In genomic region chr12:133080051-133080618, GRCh38 we compare ENCODE assay signal across 8 cellular contexts. TPM values are rescaled to one million over a fixed set of nuclear protein-coding genes. Genes with fewer than 3 reads are reported as not detected.
A peak's percentile ranks its signal among the peaks of the same experiment; 100 is the strongest.
DNase-seq lines count a peak whose midpoint lies in the region; ATAC-seq and TF ChIP-seq lines count a peak whose summit lies in the region.

No MANE protein-coding gene starts in this region.

- POLR2A ChIA-PET in T-cell (lab: Charles Lee), result interaction anchor here in 1 of 2 donors (0.6 to 1.1 kb wide), 6 partner anchors 29 to 101 kb away, joined by 3 to 16 read pairs (median 4); partner anchors contain the start of genes ZNF10, ZNF26, ZNF84 and ZNF891

- H3K36me3 Mint-ChIP-seq in T-cell (peaks cover 46% of the 10 kb centered on the region), progenitor cell of endocrine pancreas (ENCODE audit: insufficient read depth) (peaks cover 46% of the 10 kb centered on the region)

- peak overlapping the region; percentile 70 for H3K4me3 ChIP-seq in GM12875 (ENCODE audit: low read depth, low read length)
- H3K4me3 ChIP-seq in urinary bladder (ENCODE audit: low read depth, low read length), result peak overlapping the region; percentile 81

- no peak overlapping the region for H3K27ac Mint-ChIP-seq in T-cell
- H3K27ac Mint-ChIP-seq in progenitor cell of endocrine pancreas, result no peak overlapping the region

- H3K4me3 Mint-ChIP-seq in T-cell, result no peak overlapping the region
- no peak overlapping the region for H3K4me3 Mint-ChIP-seq in progenitor cell of endocrine pancreas (ENCODE audit: low read depth)

- intact Hi-C loops in left ventricle myocardium superior (cut with micrococcal nuclease), result no loop called here

- peak overlapping the region; percentile 99 for H3K27ac ChIP-seq in urinary bladder (ENCODE audit: low read depth)

- 0 out of 2 replicates have a peak, but pooled peaks have one; percentile 10 for TF ChIP-seq CTCF in GM12875 (IDR thresholded peaks at IDR 0.05; ENCODE audit: borderline replicate concordance, insufficient read depth, low read depth, low read length)
- TF ChIP-seq CTCF in progenitor cell of endocrine pancreas (IDR thresholded peaks at IDR 0.05; ENCODE audit: unreplicated experiment), result no peak

- H3K4me1 Mint-ChIP-seq in T-cell (peaks cover 0 to 19% (median 14%) of the 10 kb centered on the region in 3 donors), progenitor cell of endocrine pancreas (ENCODE audit: low read depth) (no peaks in the 10 kb centered on the region)

- H3K9me3 Mint-ChIP-seq in T-cell (peaks cover 17 to 46% (median 35%) of the 10 kb centered on the region in 3 donors), progenitor cell of endocrine pancreas (ENCODE audit: low read depth) (peaks cover 43% of the 10 kb centered on the region)

- H3K4me1 ChIP-seq in urinary bladder (ENCODE audit: insufficient read depth), result no peaks in the 10 kb centered on the region

- CTCF ChIA-PET in T-cell (lab: Charles Lee), result interaction anchor here in 1 of 2 donors (0.6 to 2.1 kb wide), 4 partner anchors 42 to 101 kb away, joined by 3 to 6 read pairs (median 4); partner anchors contain the start of gene ZNF268

- WGBS in urinary bladder, result under 1% methylated on average over 40 of the region's 40 CpGs

- H3K36me3 ChIP-seq in urinary bladder (ENCODE audit: insufficient read depth), result peaks cover 10% of the 10 kb centered on the region

- peak; percentile 98 for DNase-seq in NCI-H1436 treated with DMSO at 0.1 percent for 48 hours (lab: John Stamatoyannopoulos, UW)
- peak; percentile 89 to 99 (median 97) for DNase-seq in T-cell
- DNase-seq in amygdala (lab: John Stamatoyannopoulos, UW), result peak; percentile 95 to 100 (median 99)
- peak; percentile 98 for DNase-seq in left ventricle myocardium superior
- DNase-seq in progenitor cell of endocrine pancreas (ENCODE audit: low spot score, unreplicated experiment), result peak; percentile 92

- no peaks in the 10 kb centered on the region for H3K27me3 Mint-ChIP-seq in T-cell
- no peaks in the 10 kb centered on the region for H3K27me3 Mint-ChIP-seq in progenitor cell of endocrine pancreas

- ATAC-seq in HG02763 (IDR thresholded peaks at IDR 0.05; ENCODE audit: unreplicated experiment), result peak; percentile 75
- peak; percentile 77 to 82 (median 80) for ATAC-seq in T-cell (replicated peaks in 1 of 4)
- peak; percentile 95 for ATAC-seq in left ventricle myocardium superior

RNA-seq across cellular contexts. Expression of gene ZNF140, which starts 0.6 kb away (rescaled TPM):
- 10 to 100 TPM; 12.6 to 20.8 (median 20.3) TPM for total RNA-seq in T-cell
- total RNA-seq in left ventricle myocardium superior, result 6.5 TPM
- total RNA-seq in progenitor cell of endocrine pancreas, result 28.5 and 30.2 TPM in 2 replicates
- total RNA-seq in urinary bladder, result 49.9 TPM
- polyA plus RNA-seq in urinary bladder, result 17.0 TPM

RNA-seq across cellular contexts. Expression of gene ZNF84, which starts 42.8 kb away (rescaled TPM):
- total RNA-seq in T-cell (10 to 100 TPM; 26.6 to 38.9 (median 35.9) TPM), left ventricle myocardium superior (20.4 TPM), progenitor cell of endocrine pancreas (102 and 103 TPM in 2 replicates), urinary bladder (78.4 TPM)
- 13.8 TPM for polyA plus RNA-seq in urinary bladder

RNA-seq across cellular contexts. Expression of gene ZNF891, which starts 49.9 kb away (rescaled TPM):
- total RNA-seq in T-cell (1 to 10 TPM; 4.9 to 6.0 (median 5.1) TPM), left ventricle myocardium superior (1.0 TPM), progenitor cell of endocrine pancreas (5.9 and 6.8 TPM in 2 replicates), urinary bladder (7.3 TPM)
- polyA plus RNA-seq in urinary bladder, result 0.90 TPM

RNA-seq across cellular contexts. Expression of gene ZNF10, which starts 50.3 kb away (rescaled TPM):
- total RNA-seq in T-cell, result 10 to 100 TPM; 11.7 to 46.6 (median 15.6) TPM
- 8.1 TPM for total RNA-seq in left ventricle myocardium superior
- 24.6 and 26.1 TPM in 2 replicates for total RNA-seq in progenitor cell of endocrine pancreas
- 18.3 TPM for total RNA-seq in urinary bladder
- 10.8 TPM for polyA plus RNA-seq in urinary bladder

Comparison
In these comparisons a context has a peak if more than half of its experiments do, and no peak if none do; other contexts are left out.
1. Peak in every context shown above with its lines: DNase-seq, ATAC-seq, H3K4me3 ChIP-seq and H3K27ac ChIP-seq.